Comparison of ENCODE assay signal across 1 cellular context in genomic region chr18:68800075-68800474, GRCh38.
TF ChIP-seq lines count a peak whose summit lies in the region.

No MANE protein-coding gene starts in this region.

TF ChIP-seq in H1, 55 proteins besides CTCF, POLR2A, EP300 and RAD21:
- TF ChIP-seq RXRA (IDR thresholded peaks at IDR 0.05; ENCODE audit: insufficient read depth, low read depth, low read length) (no peak), SP4 (IDR thresholded peaks at IDR 0.05; ENCODE audit: low read length) (no peak), SIX5 (IDR thresholded peaks at IDR 0.05; ENCODE audit: low read depth, low read length) (no peak), NRF1 (IDR thresholded peaks at IDR 0.05; ENCODE audit: low read depth, low read length) (no peak), TEAD4 (IDR thresholded peaks at IDR 0.05; ENCODE audit: low read depth, low read length) (peak; percentile 96), CBX5 (IDR thresholded peaks at IDR 0.05; ENCODE audit: low read depth, low read length) (no peak), GTF2F1 (IDR thresholded peaks at IDR 0.05; ENCODE audit: borderline replicate concordance, low read depth, low read length) (no peak), GABPA (IDR thresholded peaks at IDR 0.05; ENCODE audit: borderline replicate concordance, insufficient read depth, low read length) (no peak)
